ENCODE assay signal across 18 cellular contexts in genomic region chr17:13619462-13619861, GRCh38.
"Had no signal": no experiment of that assay in that cellular context is flagged by ENCODE, and none has a peak within 500 bp of the region (broad histone marks: within the 10 kb centered on the region; RNA-seq: fewer than 3 reads in every experiment).

No MANE protein-coding gene starts in this region.

- H3K36me3 Mint-ChIP-seq: activated naive CD4-positive, alpha-beta T cell treated with anti-CD3 and anti-CD28 coated beads, Interleukin-2, amount 50 U/mL, for 24 hours had no signal

- H3K27ac Mint-ChIP-seq: activated naive CD4-positive, alpha-beta T cell treated with anti-CD3 and anti-CD28 coated beads, Interleukin-2, amount 50 U/mL, for 24 hours; activated T-cell treated with anti-CD3 and anti-CD28 coated beads, Interleukin-2, amount 50 U/mL, for 72 hours; nephron; T-helper 1 cell treated with Interleukin-12 subunit alpha and Interleukin-12 subunit beta and Interleukin-4 antibody, amounts not matched to agents 30 μg/mL and 1 μg/mL, for 36 hours had no signal

- H3K4me1 ChIP-seq: gastroesophageal sphincter, heart right ventricle, tibial artery had no signal

- H3K36me3 ChIP-seq: gastroesophageal sphincter, heart right ventricle, tibial artery had no signal

- H3K4me3 Mint-ChIP-seq: activated naive CD4-positive, alpha-beta T cell treated with anti-CD3 and anti-CD28 coated beads, Interleukin-2, amount 50 U/mL, for 24 hours; activated T-cell treated with anti-CD3 and anti-CD28 coated beads, Interleukin-2, amount 50 U/mL, for 72 hours; nephron; T-helper 1 cell treated with Interleukin-12 subunit alpha and Interleukin-12 subunit beta and Interleukin-4 antibody, amounts not matched to agents 30 μg/mL and 1 μg/mL, for 36 hours had no signal

- H3K9me3 Mint-ChIP-seq: activated naive CD4-positive, alpha-beta T cell treated with anti-CD3 and anti-CD28 coated beads, Interleukin-2, amount 50 U/mL, for 24 hours had no signal

- H3K9me3 ChIP-seq: tibial artery had no signal

- H3K27me3 ChIP-seq: gastroesophageal sphincter, tibial artery had no signal

- DNase-seq: activated CD4-positive, alpha-beta T cell treated with anti-CD3 and anti-CD28 coated beads for 1 hour; activated CD4-positive, alpha-beta T cell treated with anti-CD3 and anti-CD28 coated beads, Interleukin-2, amount 50 U/mL, for 4 hours; activated effector memory CD4-positive, alpha-beta T cell treated with anti-CD3 and anti-CD28 coated beads, Interleukin-2, amount 50 U/mL, for 16 hours; activated T-cell treated with anti-CD3 and anti-CD28 coated beads, Interleukin-2, amount 50 U/mL, for 72 hours; cerebellar nuclear complex; cortex of kidney; heart right ventricle; occipital lobe; posterior cingulate gyrus; retina; stimulated activated CD4-positive, alpha-beta T cell treated with anti-CD3 and anti-CD28 coated beads, Interleukin-2, amount 100 ng/mL, for 24 hours; stimulated activated naive CD8-positive, alpha-beta T cell treated with anti-CD3 and anti-CD28 coated beads, Interleukin-15, Interleukin-2, amounts not matched to agents 100 U/mL and 50 U/mL, for 24 hours; substantia nigra; tibial artery had no signal

- H3K4me1 Mint-ChIP-seq: activated naive CD4-positive, alpha-beta T cell treated with anti-CD3 and anti-CD28 coated beads, Interleukin-2, amount 50 U/mL, for 24 hours; nephron had no signal

- H3K27ac ChIP-seq: gastroesophageal sphincter, heart right ventricle, tibial artery had no signal

- H3K4me3 ChIP-seq: gastroesophageal sphincter, heart right ventricle, tibial artery had no signal

- ATAC-seq: activated T-cell treated with anti-CD3 and anti-CD28 coated beads, Interleukin-2, amount 50 U/mL, for 72 hours; gastroesophageal sphincter; heart right ventricle; stimulated activated naive CD8-positive, alpha-beta T cell treated with anti-CD3 and anti-CD28 coated beads, Interleukin-15, Interleukin-2, amounts not matched to agents 100 U/mL and 50 U/mL, for 24 hours had no signal
